ENCODE assay signal across 2 cellular contexts in genomic region chr3:116388867-116389385, GRCh38.
A peak's percentile ranks its signal among the peaks of the same experiment; 100 is the strongest.
TF ChIP-seq lines count a peak whose summit lies in the region.

No MANE protein-coding gene starts in this region.

TF ChIP-seq in GM23338, 12 proteins besides CTCF, POLR2A, EP300 and RAD21:
- peak; percentile 72; the same call in 1 of the 2 replicates for TF ChIP-seq ZNF462 (CRISPR knock-in tag; IDR thresholded peaks at IDR 0.05)
- no peak for TF ChIP-seq ZNF114 (CRISPR knock-in tag; IDR thresholded peaks at IDR 0.05)

TF ChIP-seq in WTC11, 78 proteins besides CTCF, POLR2A, EP300 and RAD21:
- TF ChIP-seq ZMAT4 (CRISPR knock-in tag; IDR thresholded peaks at IDR 0.05) (no peak), ZNF532 (CRISPR knock-in tag; IDR thresholded peaks at IDR 0.05; ENCODE audit: borderline replicate concordance) (no peak), RELA (CRISPR knock-in tag; IDR thresholded peaks at IDR 0.05; ENCODE audit: borderline replicate concordance) (no peak), HMGA2 (CRISPR knock-in tag; IDR thresholded peaks at IDR 0.05) (no peak), NR1H2 (CRISPR knock-in tag; IDR thresholded peaks at IDR 0.05) (no peak), SMAD3 (CRISPR knock-in tag; IDR thresholded peaks at IDR 0.05; ENCODE audit: borderline replicate concordance) (no peak), SP1 (CRISPR knock-in tag; conservative IDR thresholded peaks at IDR 0.05) (no peak), ZBTB43 (CRISPR knock-in tag; IDR thresholded peaks at IDR 0.05) (no peak), ZBTB21 (CRISPR knock-in tag; IDR thresholded peaks at IDR 0.05; ENCODE audit: borderline replicate concordance) (no peak), ESRRA (CRISPR knock-in tag; IDR thresholded peaks at IDR 0.05; ENCODE audit: borderline replicate concordance) (no peak)
- TF ChIP-seq, protein P1, sequence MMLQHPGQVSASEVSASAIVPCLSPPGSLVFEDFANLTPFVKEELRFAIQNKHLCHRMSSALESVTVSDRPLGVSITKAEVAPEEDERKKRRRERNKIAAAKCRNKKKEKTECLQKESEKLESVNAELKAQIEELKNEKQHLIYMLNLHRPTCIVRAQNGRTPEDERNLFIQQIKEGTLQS (CRISPR knock-in tag; conservative IDR thresholded peaks at IDR 0.05) = no peak
- TF ChIP-seq, protein P2, sequence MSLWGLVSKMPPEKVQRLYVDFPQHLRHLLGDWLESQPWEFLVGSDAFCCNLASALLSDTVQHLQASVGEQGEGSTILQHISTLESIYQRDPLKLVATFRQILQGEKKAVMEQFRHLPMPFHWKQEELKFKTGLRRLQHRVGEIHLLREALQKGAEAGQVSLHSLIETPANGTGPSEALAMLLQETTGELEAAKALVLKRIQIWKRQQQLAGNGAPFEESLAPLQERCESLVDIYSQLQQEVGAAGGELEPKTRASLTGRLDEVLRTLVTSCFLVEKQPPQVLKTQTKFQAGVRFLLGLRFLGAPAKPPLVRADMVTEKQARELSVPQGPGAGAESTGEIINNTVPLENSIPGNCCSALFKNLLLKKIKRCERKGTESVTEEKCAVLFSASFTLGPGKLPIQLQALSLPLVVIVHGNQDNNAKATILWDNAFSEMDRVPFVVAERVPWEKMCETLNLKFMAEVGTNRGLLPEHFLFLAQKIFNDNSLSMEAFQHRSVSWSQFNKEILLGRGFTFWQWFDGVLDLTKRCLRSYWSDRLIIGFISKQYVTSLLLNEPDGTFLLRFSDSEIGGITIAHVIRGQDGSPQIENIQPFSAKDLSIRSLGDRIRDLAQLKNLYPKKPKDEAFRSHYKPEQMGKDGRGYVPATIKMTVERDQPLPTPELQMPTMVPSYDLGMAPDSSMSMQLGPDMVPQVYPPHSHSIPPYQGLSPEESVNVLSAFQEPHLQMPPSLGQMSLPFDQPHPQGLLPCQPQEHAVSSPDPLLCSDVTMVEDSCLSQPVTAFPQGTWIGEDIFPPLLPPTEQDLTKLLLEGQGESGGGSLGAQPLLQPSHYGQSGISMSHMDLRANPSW (CRISPR knock-in tag; conservative IDR thresholded peaks at IDR 0.05; ENCODE audit: low read depth) = no peak
